Comparison of ENCODE assay signal across 8 cellular contexts in the genomic region with DNA sequence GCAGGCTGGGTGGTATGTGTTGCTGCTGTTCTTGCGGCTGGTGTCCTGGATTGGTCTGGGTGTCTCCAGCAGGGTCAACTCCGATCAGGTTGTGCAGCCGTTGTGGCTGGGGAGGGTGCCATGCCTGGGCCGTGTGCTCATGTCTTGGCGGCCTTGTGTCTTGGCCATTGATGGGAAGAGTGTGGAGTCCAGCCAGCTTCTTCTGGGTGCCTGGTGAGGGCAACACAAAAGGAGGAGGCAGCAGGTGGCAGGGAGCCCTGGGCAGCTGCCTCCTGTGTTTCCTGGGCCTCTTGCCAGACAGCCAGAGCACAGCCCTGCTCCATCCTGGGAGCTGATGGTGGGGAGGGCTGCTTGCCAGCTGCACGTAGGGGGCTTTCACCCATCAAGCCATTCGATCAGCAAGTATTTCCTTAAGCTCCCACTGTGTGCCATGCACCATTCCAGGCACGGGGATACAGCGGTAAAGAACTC. TPM values are rescaled to one million over a fixed set of nuclear protein-coding genes. Genes with fewer than 3 reads are reported as not detected.
DNase-seq lines count a peak whose midpoint lies in the region; ATAC-seq and TF ChIP-seq lines count a peak whose summit lies in the region.
"Had no signal": no experiment of that assay in that cellular context is flagged by ENCODE, and none has a peak within 500 bp of the region (broad histone marks: within the 10 kb centered on the region; RNA-seq: fewer than 3 reads in every experiment).

No MANE protein-coding gene starts in this region.

- TF ChIP-seq RAD21 in Ishikawa (IDR thresholded peaks at IDR 0.05; ENCODE audit: low read depth) = no peak

- ATAC-seq in Right ventricle myocardium inferior = peak; percentile 56
- no peak for ATAC-seq in stimulated activated effector memory CD8-positive, alpha-beta T cell treated with anti-CD3 and anti-CD28 coated beads, Interleukin-12 subunit alpha, Interleukin-12 subunit beta, amount 100 ng/mL, for 72 hours
- no peak for ATAC-seq in HG02623 (IDR thresholded peaks at IDR 0.05; ENCODE audit: unreplicated experiment)
- no peak for ATAC-seq in GM21390 (IDR thresholded peaks at IDR 0.05; ENCODE audit: unreplicated experiment)

- H3K9me3 Mint-ChIP-seq in stimulated activated effector memory CD8-positive, alpha-beta T cell treated with anti-CD3 and anti-CD28 coated beads, Interleukin-12 subunit alpha, Interleukin-12 subunit beta, amount 100 ng/mL, for 72 hours = no peaks in the 10 kb centered on the region

- peaks cover 41% of the 10 kb centered on the region for H3K4me1 Mint-ChIP-seq in stimulated activated effector memory CD8-positive, alpha-beta T cell treated with anti-CD3 and anti-CD28 coated beads, Interleukin-12 subunit alpha, Interleukin-12 subunit beta, amount 100 ng/mL, for 72 hours

- intact Hi-C loops in Right ventricle myocardium inferior (cut with DNase I) = no loop called here

- no peak overlapping the region for H3K4me3 Mint-ChIP-seq in stimulated activated effector memory CD8-positive, alpha-beta T cell treated with anti-CD3 and anti-CD28 coated beads, Interleukin-12 subunit alpha, Interleukin-12 subunit beta, amount 100 ng/mL, for 72 hours

- peak overlapping the region; percentile 46 for H3K27ac Mint-ChIP-seq in stimulated activated effector memory CD8-positive, alpha-beta T cell treated with anti-CD3 and anti-CD28 coated beads, Interleukin-12 subunit alpha, Interleukin-12 subunit beta, amount 100 ng/mL, for 72 hours

- peaks cover 58% of the 10 kb centered on the region for H3K36me3 Mint-ChIP-seq in stimulated activated effector memory CD8-positive, alpha-beta T cell treated with anti-CD3 and anti-CD28 coated beads, Interleukin-12 subunit alpha, Interleukin-12 subunit beta, amount 100 ng/mL, for 72 hours

- TF ChIP-seq EP300 in Ishikawa (IDR thresholded peaks at IDR 0.05; ENCODE audit: borderline replicate concordance) = peak; percentile 91

- DNase-seq in OCI-M1 (lab: John Stamatoyannopoulos, UW) (peak; percentile 36), Right ventricle myocardium inferior (ENCODE audit: missing footprints) (no peak), GM03348 (ENCODE audit: low spot score) (no peak)
- DNase-seq in stimulated activated effector memory CD8-positive, alpha-beta T cell treated with anti-CD3 and anti-CD28 coated beads, Interleukin-12 subunit alpha, Interleukin-12 subunit beta, amount 100 ng/mL, for 72 hours (ENCODE audit: low spot score in 2 of 2) = peak in 1 of 2 donors; percentile 50
- DNase-seq: brain microvascular endothelial cell had no signal

TF ChIP-seq in Ishikawa, 13 proteins besides CTCF, POLR2A, EP300 and RAD21:
- TF ChIP-seq YY1 (IDR thresholded peaks at IDR 0.05; ENCODE audit: low read depth) (no peak), TCF12 (IDR thresholded peaks at IDR 0.05; ENCODE audit: low read depth) (peak; percentile 97), CEBPB (IDR thresholded peaks at IDR 0.05) (peak; percentile 9; the same call in 1 of the 2 replicates), FOXM1 (IDR thresholded peaks at IDR 0.05; ENCODE audit: borderline replicate concordance, low read depth) (peak; percentile 66; the same call in 1 of the 2 replicates), TAF1 (IDR thresholded peaks at IDR 0.05; ENCODE audit: low read depth) (0 out of 2 replicates have a peak, but pooled peaks have one; percentile 6), CREB1 (IDR thresholded peaks at IDR 0.05; ENCODE audit: low read depth) (no peak), TEAD4 (IDR thresholded peaks at IDR 0.05) (peak; percentile 65), NFIC (IDR thresholded peaks at IDR 0.05) (peak; percentile 98)
- TF ChIP-seq, protein P1, sequence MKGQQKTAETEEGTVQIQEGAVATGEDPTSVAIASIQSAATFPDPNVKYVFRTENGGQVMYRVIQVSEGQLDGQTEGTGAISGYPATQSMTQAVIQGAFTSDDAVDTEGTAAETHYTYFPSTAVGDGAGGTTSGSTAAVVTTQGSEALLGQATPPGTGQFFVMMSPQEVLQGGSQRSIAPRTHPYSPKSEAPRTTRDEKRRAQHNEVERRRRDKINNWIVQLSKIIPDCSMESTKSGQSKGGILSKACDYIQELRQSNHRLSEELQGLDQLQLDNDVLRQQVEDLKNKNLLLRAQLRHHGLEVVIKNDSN (IDR thresholded peaks at IDR 0.05) = peak; percentile 58
- TF ChIP-seq, protein P2, sequence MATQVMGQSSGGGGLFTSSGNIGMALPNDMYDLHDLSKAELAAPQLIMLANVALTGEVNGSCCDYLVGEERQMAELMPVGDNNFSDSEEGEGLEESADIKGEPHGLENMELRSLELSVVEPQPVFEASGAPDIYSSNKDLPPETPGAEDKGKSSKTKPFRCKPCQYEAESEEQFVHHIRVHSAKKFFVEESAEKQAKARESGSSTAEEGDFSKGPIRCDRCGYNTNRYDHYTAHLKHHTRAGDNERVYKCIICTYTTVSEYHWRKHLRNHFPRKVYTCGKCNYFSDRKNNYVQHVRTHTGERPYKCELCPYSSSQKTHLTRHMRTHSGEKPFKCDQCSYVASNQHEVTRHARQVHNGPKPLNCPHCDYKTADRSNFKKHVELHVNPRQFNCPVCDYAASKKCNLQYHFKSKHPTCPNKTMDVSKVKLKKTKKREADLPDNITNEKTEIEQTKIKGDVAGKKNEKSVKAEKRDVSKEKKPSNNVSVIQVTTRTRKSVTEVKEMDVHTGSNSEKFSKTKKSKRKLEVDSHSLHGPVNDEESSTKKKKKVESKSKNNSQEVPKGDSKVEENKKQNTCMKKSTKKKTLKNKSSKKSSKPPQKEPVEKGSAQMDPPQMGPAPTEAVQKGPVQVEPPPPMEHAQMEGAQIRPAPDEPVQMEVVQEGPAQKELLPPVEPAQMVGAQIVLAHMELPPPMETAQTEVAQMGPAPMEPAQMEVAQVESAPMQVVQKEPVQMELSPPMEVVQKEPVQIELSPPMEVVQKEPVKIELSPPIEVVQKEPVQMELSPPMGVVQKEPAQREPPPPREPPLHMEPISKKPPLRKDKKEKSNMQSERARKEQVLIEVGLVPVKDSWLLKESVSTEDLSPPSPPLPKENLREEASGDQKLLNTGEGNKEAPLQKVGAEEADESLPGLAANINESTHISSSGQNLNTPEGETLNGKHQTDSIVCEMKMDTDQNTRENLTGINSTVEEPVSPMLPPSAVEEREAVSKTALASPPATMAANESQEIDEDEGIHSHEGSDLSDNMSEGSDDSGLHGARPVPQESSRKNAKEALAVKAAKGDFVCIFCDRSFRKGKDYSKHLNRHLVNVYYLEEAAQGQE (IDR thresholded peaks at IDR 0.05; ENCODE audit: low read depth) = no peak
- TF ChIP-seq, protein P3, sequence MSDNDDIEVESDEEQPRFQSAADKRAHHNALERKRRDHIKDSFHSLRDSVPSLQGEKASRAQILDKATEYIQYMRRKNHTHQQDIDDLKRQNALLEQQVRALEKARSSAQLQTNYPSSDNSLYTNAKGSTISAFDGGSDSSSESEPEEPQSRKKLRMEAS (IDR thresholded peaks at IDR 0.05) = peak; percentile 79

RNA-seq across cellular contexts. Expression of a gene that starts 4.3 kb away (rescaled TPM):
- total RNA-seq in Right ventricle myocardium inferior = 0.81 TPM

RNA-seq across cellular contexts. Expression of a gene that starts 28.5 kb away (rescaled TPM):
- 11.1 TPM for total RNA-seq in Right ventricle myocardium inferior
